8 cellular contexts compared by ENCODE assay signal in genomic region chr3:192916455-192917257, GRCh38. TPM values are rescaled to one million over a fixed set of nuclear protein-coding genes. Genes with fewer than 3 reads are reported as not detected.
A peak's percentile ranks its signal among the peaks of the same experiment; 100 is the strongest.
DNase-seq lines count a peak whose midpoint lies in the region; ATAC-seq lines count a peak whose summit lies in the region.

No MANE protein-coding gene starts in this region.

- no peaks in the 10 kb centered on the region for H3K27me3 ChIP-seq in skeletal muscle tissue (ENCODE audit: control insufficient read depth in 3 of 3, insufficient read depth in 3 of 3, low read length in 3 of 3)

- peak overlapping the region; percentile 81 for H3K27ac ChIP-seq in skeletal muscle tissue (ENCODE audit: low read depth, low read length)

- peaks cover 4 to 17% (median 14%) of the 10 kb centered on the region in 3 donors for H3K4me1 ChIP-seq in skeletal muscle tissue (ENCODE audit: control insufficient read depth in 3 of 3, insufficient read depth in 3 of 3, low read length in 3 of 3)

- H3K4me3 ChIP-seq in skeletal muscle tissue (ENCODE audit: low read length in 3 of 3): peak overlapping the region; percentile 86 to 97 (median 94)

- H3K9me3 ChIP-seq in skeletal muscle tissue (ENCODE audit: control insufficient read depth in 3 of 3, low read length in 3 of 3): no peaks in the 10 kb centered on the region

- peak; percentile 26 for ATAC-seq in GM19025 (IDR thresholded peaks at IDR 0.05; ENCODE audit: low read depth, unreplicated experiment)

- H3K36me3 ChIP-seq in skeletal muscle tissue (ENCODE audit: control insufficient read depth in 3 of 3, insufficient read depth in 3 of 3, low read length in 3 of 3): no peaks in the 10 kb centered on the region

- in situ Hi-C loops in KBM-7 (cut with MboI; ENCODE audit: low pct_unique_long_range_greater_than_20kb, low sequenced_read_pairs): no loop called here

- peak overlapping the region; percentile 81 to 88 (median 88) for H3K9ac ChIP-seq in skeletal muscle tissue (ENCODE audit: low read depth in 1 of 3, low read length in 3 of 3)

- DNase-seq in C1 segment of cervical spinal cord (lab: John Stamatoyannopoulos, UW): peak in 13 of 14 donors; percentile 26 to 79 (median 58)
- DNase-seq in KBM-7: peak; percentile 66
- DNase-seq in T-helper 1 cell: peak in 3 of 5 donors; percentile 16 to 63 (median 21)
- DNase-seq in cerebellar cortex (ENCODE audit: low spot score): peak; percentile 57
- peak; percentile 83 for DNase-seq in islet precursor cell
- no peak for DNase-seq in MV-4-11 (lab: John Stamatoyannopoulos, UW)

RNA-seq across cellular contexts. Expression of gene MB21D2, which starts 1.0 kb away (rescaled TPM):
- 24.0 TPM for total RNA-seq in skeletal muscle tissue
